26 cellular contexts compared by ENCODE assay signal in the genomic region with DNA sequence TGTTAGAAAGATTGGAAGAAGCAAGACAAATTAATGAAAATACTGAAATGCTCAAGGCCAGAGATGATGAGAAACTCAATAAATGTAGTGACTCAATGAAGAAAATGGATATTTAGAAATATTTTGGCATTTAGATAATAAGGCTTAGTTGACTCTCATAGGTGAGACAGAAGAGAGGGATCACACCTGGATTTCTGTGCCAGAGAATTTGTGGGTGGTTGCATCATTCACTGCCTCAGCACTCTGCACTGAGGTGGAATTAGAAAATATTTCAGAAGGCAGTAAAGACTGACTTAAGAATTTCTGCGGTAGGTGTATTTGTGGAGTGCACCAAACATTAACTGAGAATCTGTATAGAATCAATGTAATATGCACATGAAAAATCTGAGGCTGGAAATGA.
"Had no signal": no experiment of that assay in that cellular context is flagged by ENCODE, and none has a peak within 500 bp of the region (broad histone marks: within the 10 kb centered on the region; RNA-seq: fewer than 3 reads in every experiment).

No MANE protein-coding gene starts in this region.

- H3K27ac Mint-ChIP-seq: activated CD4-positive, alpha-beta memory T cell treated with anti-CD3 and anti-CD28 coated beads, Interleukin-2, amount 10 ng/mL, durations not matched to agents 7 days and 5 days; activated CD4-positive, alpha-beta T cell treated with anti-CD3 and anti-CD28 coated beads for 36 hours; activated CD4-positive, alpha-beta T cell treated with anti-CD3 and anti-CD28 coated beads, Interleukin-2, amount 10 ng/mL, durations not matched to agents 24 days and 14 days; activated naive CD4-positive, alpha-beta T cell treated with anti-CD3 and anti-CD28 coated beads, Interleukin-2, amount 10 ng/mL, durations not matched to agents 7 days and 5 days; activated naive CD4-positive, alpha-beta T cell treated with anti-CD3 and anti-CD28 coated beads, Interleukin-2, amount 50 U/mL, for 72 hours; activated naive CD8-positive, alpha-beta T cell treated with anti-CD3 and anti-CD28 coated beads, Interleukin-2, amount 10 ng/mL, durations not matched to agents 7 days and 5 days; activated T-cell treated with anti-CD3 and anti-CD28 coated beads, Interleukin-2, amount 50 U/mL, for 24 hours; activated T-cell treated with anti-CD3 and anti-CD28 coated beads, Interleukin-2, amount 50 U/mL, for 72 hours; brain; effector memory CD8-positive, alpha-beta T cell had no signal

- H3K36me3 Mint-ChIP-seq: activated naive CD4-positive, alpha-beta T cell treated with anti-CD3 and anti-CD28 coated beads, Interleukin-2, amount 10 ng/mL, durations not matched to agents 7 days and 5 days; activated naive CD4-positive, alpha-beta T cell treated with anti-CD3 and anti-CD28 coated beads, Interleukin-2, amount 50 U/mL, for 72 hours; activated naive CD8-positive, alpha-beta T cell treated with anti-CD3 and anti-CD28 coated beads, Interleukin-2, amount 10 ng/mL, durations not matched to agents 7 days and 5 days; brain had no signal

- ATAC-seq: activated CD4-positive, alpha-beta T cell treated with anti-CD3 and anti-CD28 coated beads for 36 hours; activated naive CD4-positive, alpha-beta T cell treated with anti-CD3 and anti-CD28 coated beads, Interleukin-2, amount 50 U/mL, for 72 hours; activated T-cell treated with anti-CD3 and anti-CD28 coated beads, Interleukin-2, amount 50 U/mL, for 72 hours; effector memory CD8-positive, alpha-beta T cell; esophagus mucosa; gastrocnemius medialis; heart left ventricle had no signal

- DNase-seq: activated CD4-positive, alpha-beta memory T cell treated with anti-CD3 and anti-CD28 coated beads, Interleukin-2, amount 10 ng/mL, durations not matched to agents 7 days and 5 days; activated CD4-positive, alpha-beta T cell treated with anti-CD3 and anti-CD28 coated beads for 36 hours; activated CD4-positive, alpha-beta T cell treated with anti-CD3 and anti-CD28 coated beads, Interleukin-2, amount 10 ng/mL, durations not matched to agents 24 days and 14 days; activated CD4-positive, CD25-positive, alpha-beta regulatory T cell; activated CD4-positive, CD25-positive, alpha-beta regulatory T cell treated with anti-CD3 and anti-CD28 coated beads, Interleukin-2, amount 50 U/mL, for 72 hours; activated CD8-positive, alpha-beta memory T cell treated with anti-CD3 and anti-CD28 coated beads, Interleukin-2, amount 50 U/mL, for 48 hours; activated gamma-delta T cell; activated naive CD4-positive, alpha-beta T cell; activated naive CD4-positive, alpha-beta T cell treated with anti-CD3 and anti-CD28 coated beads, Interleukin-2, amount 10 ng/mL, durations not matched to agents 7 days and 5 days; activated naive CD8-positive, alpha-beta T cell treated with anti-CD3 and anti-CD28 coated beads, Interleukin-2, amount 10 ng/mL, durations not matched to agents 7 days and 5 days; activated T-cell treated with anti-CD3 and anti-CD28 coated beads for 4 hours; activated T-cell treated with anti-CD3 and anti-CD28 coated beads, Interleukin-2, amount 50 U/mL, for 24 hours; activated T-cell treated with anti-CD3 and anti-CD28 coated beads, Interleukin-2, amount 50 U/mL, for 72 hours; cortex of kidney; dermis blood vessel endothelial cell; effector CD4-positive, alpha-beta T cell; effector memory CD8-positive, alpha-beta T cell; foreskin fibroblast; gastrocnemius medialis; glutamatergic neuron; heart left ventricle; T-helper 2 cell had no signal

- H3K4me3 ChIP-seq: ascending aorta, gastrocnemius medialis, heart left ventricle had no signal

- H3K36me3 ChIP-seq: ascending aorta, gastrocnemius medialis, heart left ventricle had no signal

- H3K4me1 ChIP-seq: ascending aorta, gastrocnemius medialis, heart left ventricle had no signal

- H3K9me3 ChIP-seq: ascending aorta, gastrocnemius medialis had no signal

- H3K27ac ChIP-seq: ascending aorta, gastrocnemius medialis, heart left ventricle had no signal

- H3K4me1 Mint-ChIP-seq: activated CD4-positive, alpha-beta memory T cell treated with anti-CD3 and anti-CD28 coated beads, Interleukin-2, amount 10 ng/mL, durations not matched to agents 7 days and 5 days; activated CD4-positive, alpha-beta T cell treated with anti-CD3 and anti-CD28 coated beads for 36 hours; activated CD4-positive, alpha-beta T cell treated with anti-CD3 and anti-CD28 coated beads, Interleukin-2, amount 10 ng/mL, durations not matched to agents 24 days and 14 days; activated naive CD4-positive, alpha-beta T cell treated with anti-CD3 and anti-CD28 coated beads, Interleukin-2, amount 10 ng/mL, durations not matched to agents 7 days and 5 days; activated naive CD8-positive, alpha-beta T cell treated with anti-CD3 and anti-CD28 coated beads, Interleukin-2, amount 10 ng/mL, durations not matched to agents 7 days and 5 days; brain had no signal

- H3K27me3 Mint-ChIP-seq: activated CD4-positive, alpha-beta memory T cell treated with anti-CD3 and anti-CD28 coated beads, Interleukin-2, amount 10 ng/mL, durations not matched to agents 7 days and 5 days; activated CD4-positive, alpha-beta T cell treated with anti-CD3 and anti-CD28 coated beads for 36 hours; activated CD4-positive, alpha-beta T cell treated with anti-CD3 and anti-CD28 coated beads, Interleukin-2, amount 10 ng/mL, durations not matched to agents 24 days and 14 days; activated naive CD4-positive, alpha-beta T cell treated with anti-CD3 and anti-CD28 coated beads, Interleukin-2, amount 10 ng/mL, durations not matched to agents 7 days and 5 days; activated naive CD8-positive, alpha-beta T cell treated with anti-CD3 and anti-CD28 coated beads, Interleukin-2, amount 10 ng/mL, durations not matched to agents 7 days and 5 days; activated T-cell treated with anti-CD3 and anti-CD28 coated beads, Interleukin-2, amount 50 U/mL, for 24 hours; brain; effector memory CD8-positive, alpha-beta T cell had no signal

- H3K27me3 ChIP-seq: ascending aorta, gastrocnemius medialis, heart left ventricle had no signal

- H3K4me3 Mint-ChIP-seq: activated CD4-positive, alpha-beta memory T cell treated with anti-CD3 and anti-CD28 coated beads, Interleukin-2, amount 10 ng/mL, durations not matched to agents 7 days and 5 days; activated CD4-positive, alpha-beta T cell treated with anti-CD3 and anti-CD28 coated beads for 36 hours; activated CD4-positive, alpha-beta T cell treated with anti-CD3 and anti-CD28 coated beads, Interleukin-2, amount 10 ng/mL, durations not matched to agents 24 days and 14 days; activated naive CD4-positive, alpha-beta T cell treated with anti-CD3 and anti-CD28 coated beads, Interleukin-2, amount 10 ng/mL, durations not matched to agents 7 days and 5 days; activated naive CD8-positive, alpha-beta T cell treated with anti-CD3 and anti-CD28 coated beads, Interleukin-2, amount 10 ng/mL, durations not matched to agents 7 days and 5 days; activated T-cell treated with anti-CD3 and anti-CD28 coated beads, Interleukin-2, amount 50 U/mL, for 24 hours; activated T-cell treated with anti-CD3 and anti-CD28 coated beads, Interleukin-2, amount 50 U/mL, for 72 hours; brain; effector memory CD8-positive, alpha-beta T cell had no signal
